1 cellular context compared by ENCODE assay signal in the genomic region with DNA sequence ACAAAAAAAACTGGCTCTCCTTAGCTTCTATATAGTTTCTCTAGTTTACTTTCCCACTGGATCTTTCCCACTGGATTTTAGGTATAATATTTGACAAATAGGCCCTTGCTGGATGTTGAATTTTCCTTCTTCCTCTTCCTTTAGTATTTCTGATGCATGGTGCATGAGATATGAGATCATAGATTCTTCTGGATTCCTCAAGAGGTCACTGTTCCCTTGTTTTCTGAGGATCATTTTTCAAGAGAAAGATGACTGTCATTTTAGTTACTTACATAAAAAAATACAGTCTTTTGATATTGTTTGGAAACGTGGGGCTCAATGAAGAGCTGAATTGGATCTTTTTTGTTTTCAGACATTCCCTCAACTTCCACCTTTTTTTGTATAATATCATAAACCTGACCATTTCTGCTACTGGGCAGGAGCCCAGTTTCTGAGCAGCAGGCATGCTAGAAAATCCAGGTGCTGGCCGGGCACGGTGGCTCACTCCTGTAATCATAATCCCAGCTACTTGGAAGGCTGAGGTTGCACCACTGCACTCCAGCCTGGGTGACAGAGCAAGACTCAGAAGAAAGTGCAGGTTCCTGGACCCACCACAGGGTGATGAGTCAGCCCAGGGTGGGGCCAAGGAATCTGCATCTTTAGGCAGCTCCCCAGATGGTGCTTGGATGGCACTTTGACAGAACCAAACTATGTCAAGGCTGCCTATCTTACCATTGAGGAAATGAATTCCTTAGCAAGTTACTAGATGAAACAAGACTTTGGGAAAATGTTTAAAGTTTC.
TF ChIP-seq lines count a peak whose summit lies in the region.

No MANE protein-coding gene starts in this region.

TF ChIP-seq in K562, 482 proteins besides CTCF, POLR2A, EP300 and RAD21 (continued from another document):
- TF ChIP-seq, protein P1, sequence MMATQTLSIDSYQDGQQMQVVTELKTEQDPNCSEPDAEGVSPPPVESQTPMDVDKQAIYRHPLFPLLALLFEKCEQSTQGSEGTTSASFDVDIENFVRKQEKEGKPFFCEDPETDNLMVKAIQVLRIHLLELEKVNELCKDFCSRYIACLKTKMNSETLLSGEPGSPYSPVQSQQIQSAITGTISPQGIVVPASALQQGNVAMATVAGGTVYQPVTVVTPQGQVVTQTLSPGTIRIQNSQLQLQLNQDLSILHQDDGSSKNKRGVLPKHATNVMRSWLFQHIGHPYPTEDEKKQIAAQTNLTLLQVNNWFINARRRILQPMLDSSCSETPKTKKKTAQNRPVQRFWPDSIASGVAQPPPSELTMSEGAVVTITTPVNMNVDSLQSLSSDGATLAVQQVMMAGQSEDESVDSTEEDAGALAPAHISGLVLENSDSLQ (IDR thresholded peaks at IDR 0.05), result peak; percentile 40; the same call in 1 of the 2 replicates
